14 cellular contexts compared by ENCODE assay signal in genomic region chr16:50584033-50584722, GRCh38. TPM values are rescaled to one million over a fixed set of nuclear protein-coding genes. Genes with fewer than 3 reads are reported as not detected.
DNase-seq lines count a peak whose midpoint lies in the region; ATAC-seq, FAIRE-seq and TF ChIP-seq lines count a peak whose summit lies in the region.
"Had no signal": no experiment of that assay in that cellular context is flagged by ENCODE, and none has a peak within 500 bp of the region (broad histone marks: within the 10 kb centered on the region; RNA-seq: fewer than 3 reads in every experiment).

No MANE protein-coding gene starts in this region.

- FAIRE-seq in GM12878 (lab: Jason Lieb, UNC): peak; percentile 68
- FAIRE-seq: G401.6 had no signal

- no peaks in the 10 kb centered on the region for H3K9me3 Mint-ChIP-seq in activated naive CD8-positive, alpha-beta T cell (ENCODE audit: low read depth)
- peaks cover 3% of the 10 kb centered on the region for H3K9me3 Mint-ChIP-seq in activated naive CD8-positive, alpha-beta T cell treated with anti-CD3 and anti-CD28 coated beads for 36 hours

- 0 out of 2 replicates have a peak overlapping the region, but pooled peaks have one; percentile 15 for H3K4me2 ChIP-seq in GM12878 (ENCODE audit: control insufficient read depth, insufficient read depth)

- TF ChIP-seq POLR2A in GM12878 (IDR thresholded peaks at IDR 0.05; ENCODE audit: low read depth, low read length): no peak
- no peak for TF ChIP-seq POLR2A in upper lobe of left lung (IDR thresholded peaks at IDR 0.05)

- RAD21 ChIA-PET in GM12878 (lab: Charles Lee; ENCODE audit: unreplicated experiment): interaction anchor here (1.0 kb wide), 1 partner anchor 37 kb away, joined by 4 read pairs; the partner anchor contains the start of gene NKD1

- H3K36me3 Mint-ChIP-seq in activated naive CD8-positive, alpha-beta T cell: peaks cover 8% of the 10 kb centered on the region
- peaks cover 3% of the 10 kb centered on the region for H3K36me3 Mint-ChIP-seq in activated naive CD8-positive, alpha-beta T cell treated with anti-CD3 and anti-CD28 coated beads for 36 hours

- H3K27ac ChIP-seq in GM12878 (ENCODE audit: control insufficient read depth, insufficient read depth) (no peak overlapping the region), upper lobe of left lung (peak overlapping the region; percentile 14 to 71 (median 52))
- H3K27ac ChIP-seq: SJCRH30 had no signal

- no peaks in the 10 kb centered on the region for H3K79me2 ChIP-seq in GM12878 (ENCODE audit: control insufficient read depth, insufficient read depth, low read length)

- H3K27me3 Mint-ChIP-seq in activated naive CD8-positive, alpha-beta T cell: no peaks in the 10 kb centered on the region
- H3K27me3 Mint-ChIP-seq in activated naive CD8-positive, alpha-beta T cell treated with anti-CD3 and anti-CD28 coated beads for 36 hours: no peaks in the 10 kb centered on the region

- H3K27ac Mint-ChIP-seq in activated naive CD8-positive, alpha-beta T cell: peak overlapping the region; percentile 16
- H3K27ac Mint-ChIP-seq in activated naive CD8-positive, alpha-beta T cell treated with anti-CD3 and anti-CD28 coated beads for 36 hours: no peak overlapping the region

- H3K27me3 ChIP-seq in GM12878 (replicated peaks in 1 of 2; ENCODE audit: control insufficient read depth in 2 of 2, insufficient read depth in 2 of 2, low read length in 1 of 2): no peaks in the 10 kb centered on the region
- no peaks in the 10 kb centered on the region for H3K27me3 ChIP-seq in upper lobe of left lung
- H3K27me3 ChIP-seq: adrenal gland, heart left ventricle, SJCRH30 had no signal

- in situ Hi-C loops in GM12878 (cut with MboI): no loop called here

- POLR2A ChIA-PET in GM12878 (lab: Charles Lee): no interaction called here

- ATAC-seq in HG02938 (IDR thresholded peaks at IDR 0.05; ENCODE audit: unreplicated experiment) (peak; percentile 69), GM12878 (peak; percentile 80), upper lobe of left lung (ENCODE audit: low FRiP score in 2 of 2) (no peak), HG02571 (IDR thresholded peaks at IDR 0.05; ENCODE audit: unreplicated experiment) (no peak)
- ATAC-seq: heart left ventricle had no signal

- no peak overlapping the region for H3K9ac ChIP-seq in GM12878 (ENCODE audit: control insufficient read depth, insufficient read depth, low read length)

- H3K36me3 ChIP-seq in GM12878 (ENCODE audit: control insufficient read depth in 2 of 2, insufficient read depth in 2 of 2, low read length in 1 of 2): no peaks in the 10 kb centered on the region
- no peaks in the 10 kb centered on the region for H3K36me3 ChIP-seq in upper lobe of left lung
- H3K36me3 ChIP-seq: adrenal gland, heart left ventricle, SJCRH30 had no signal

- intact Hi-C loops in GM12878 (cut with micrococcal nuclease; ENCODE audit: unreplicated experiment): no loop called here

- CTCF ChIA-PET in GM12878 (lab: Yijun Ruan, JAX): interaction anchor here (1.2 kb wide), 1 partner anchor 222 kb away, joined by 3 read pairs; no protein-coding TSS in a partner anchor

- H3K9me3 ChIP-seq in GM12878 (replicated peaks; ENCODE audit: control insufficient read depth, insufficient read depth, low read length) (no peaks in the 10 kb centered on the region; the same call in 2 of the 3 replicates), upper lobe of left lung (no peaks in the 10 kb centered on the region)
- H3K9me3 ChIP-seq: adrenal gland, heart left ventricle, SJCRH30 had no signal

- no peak for TF ChIP-seq CTCF in GM12878 (IDR thresholded peaks at IDR 0.05 in 2 of 3, conservative IDR thresholded peaks at IDR 0.05 in 1 of 3; ENCODE audit: control insufficient read depth in 2 of 3, extremely low read depth in 1 of 3, insufficient read depth in 1 of 3, low read depth in 3 of 3, low read length in 3 of 3)
- TF ChIP-seq CTCF in upper lobe of left lung (IDR thresholded peaks at IDR 0.05): no peak

- H3K4me1 ChIP-seq in GM12878 (ENCODE audit: control insufficient read depth, insufficient read depth, low read length): peaks cover 17% of the 10 kb centered on the region
- H3K4me1 ChIP-seq in upper lobe of left lung: peaks cover 0 to 25% (median 7%) of the 10 kb centered on the region in 4 donors
- H3K4me1 ChIP-seq: SJCRH30 had no signal

- H4K20me1 ChIP-seq in GM12878 (ENCODE audit: control insufficient read depth, insufficient read depth): no peaks in the 10 kb centered on the region

- DNase-seq in activated naive CD8-positive, alpha-beta T cell treated with anti-CD3 and anti-CD28 coated beads for 36 hours: no peak
- DNase-seq in GM12878 (ENCODE audit: low read depth, low spot score) (no peak), upper lobe of left lung (no peak), DMS114 treated with DMSO at 0.1 percent for 48 hours (lab: John Stamatoyannopoulos, UW; ENCODE audit: unreplicated experiment) (no peak), SKM-1 (lab: John Stamatoyannopoulos, UW; ENCODE audit: unreplicated experiment) (no peak)
- DNase-seq: adrenal gland, mesenchymal stem cell, NCI-H446 treated with DMSO at 0.1 percent for 48 hours, SJCRH30 had no signal

- TF ChIP-seq EP300 in GM12878 (IDR thresholded peaks at IDR 0.05; ENCODE audit: borderline replicate concordance in 1 of 2, control insufficient read depth in 1 of 2, low read depth in 2 of 2, low read length in 2 of 2) (no peak), upper lobe of left lung (IDR thresholded peaks at IDR 0.05) (no peak)

- 26% methylated on average over 6 of the region's 6 CpGs for WGBS in GM12878 (ENCODE audit: insufficient coverage, insufficient replicate concordance, low lambda C conversion rate, missing lambda C conversion rate)
- 60 to 63% methylated on average over 6 of the region's 6 CpGs for WGBS in upper lobe of left lung, 2 donors

- H3K4me1 Mint-ChIP-seq in activated naive CD8-positive, alpha-beta T cell (ENCODE audit: low read depth): peaks cover 21% of the 10 kb centered on the region
- H3K4me1 Mint-ChIP-seq in activated naive CD8-positive, alpha-beta T cell treated with anti-CD3 and anti-CD28 coated beads for 36 hours: peaks cover 15% of the 10 kb centered on the region

- no TSS peak for BruUV-seq in GM12878 (replicated peaks; lab: Mats Ljungman, UMichigan)

- H2AFZ ChIP-seq in GM12878 (ENCODE audit: control insufficient read depth, low read depth, low read length): no peak overlapping the region; the same call in 1 of the 2 replicates

- H3K4me3 Mint-ChIP-seq in activated naive CD8-positive, alpha-beta T cell: no peak overlapping the region
- H3K4me3 Mint-ChIP-seq in activated naive CD8-positive, alpha-beta T cell treated with anti-CD3 and anti-CD28 coated beads for 36 hours: no peak overlapping the region

- SMC1A ChIA-PET in GM12878 (lab: Charles Lee; ENCODE audit: uncharacterized antibody, unreplicated experiment): no interaction called here

- H3K4me3 ChIP-seq in GM12878: no peak overlapping the region
- no peak overlapping the region for H3K4me3 ChIP-seq in upper lobe of left lung
- H3K4me3 ChIP-seq: adrenal gland, heart left ventricle, SJCRH30 had no signal

- TF ChIP-seq RAD21 in GM12878 (IDR thresholded peaks at IDR 0.05; ENCODE audit: insufficient read depth, low read depth, low read length): no peak

TF ChIP-seq in GM12878, 131 proteins besides CTCF, POLR2A, EP300 and RAD21 (continues in another document):
- no peak for TF ChIP-seq CREM (IDR thresholded peaks at IDR 0.05; ENCODE audit: low read depth)
- TF ChIP-seq, protein P1, sequence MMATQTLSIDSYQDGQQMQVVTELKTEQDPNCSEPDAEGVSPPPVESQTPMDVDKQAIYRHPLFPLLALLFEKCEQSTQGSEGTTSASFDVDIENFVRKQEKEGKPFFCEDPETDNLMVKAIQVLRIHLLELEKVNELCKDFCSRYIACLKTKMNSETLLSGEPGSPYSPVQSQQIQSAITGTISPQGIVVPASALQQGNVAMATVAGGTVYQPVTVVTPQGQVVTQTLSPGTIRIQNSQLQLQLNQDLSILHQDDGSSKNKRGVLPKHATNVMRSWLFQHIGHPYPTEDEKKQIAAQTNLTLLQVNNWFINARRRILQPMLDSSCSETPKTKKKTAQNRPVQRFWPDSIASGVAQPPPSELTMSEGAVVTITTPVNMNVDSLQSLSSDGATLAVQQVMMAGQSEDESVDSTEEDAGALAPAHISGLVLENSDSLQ (IDR thresholded peaks at IDR 0.05): no peak
- TF ChIP-seq RAD51 (IDR thresholded peaks at IDR 0.05): peak; percentile 77
- TF ChIP-seq, protein P2, sequence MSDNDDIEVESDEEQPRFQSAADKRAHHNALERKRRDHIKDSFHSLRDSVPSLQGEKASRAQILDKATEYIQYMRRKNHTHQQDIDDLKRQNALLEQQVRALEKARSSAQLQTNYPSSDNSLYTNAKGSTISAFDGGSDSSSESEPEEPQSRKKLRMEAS (IDR thresholded peaks at IDR 0.05; ENCODE audit: low read depth, low read length): no peak
- no peak for TF ChIP-seq SIN3A (IDR thresholded peaks at IDR 0.05; ENCODE audit: low read depth, low read length)

RNA-seq across cellular contexts. Expression of gene NKD1, which starts 36.0 kb away (rescaled TPM):
- under 1 TPM; 0.86 to 0.87 TPM for total RNA-seq in activated naive CD8-positive, alpha-beta T cell treated with anti-CD3 and anti-CD28 coated beads for 36 hours
- total RNA-seq in GM12878 (2013; cell fraction: nucleolus; rRNA removed): 0.51 and 0.69 TPM in 2 replicates
- total RNA-seq in GM12878 (2014; rRNA removed) (under 0.01 and 0.05 TPM in 2 replicates), GM12878 (2014; rRNA removed; fragmentation: Illumina TruSeq; extraction: Trizol) (under 0.01 TPM in 2 replicates), GM12878 (2021) (0.43 and 0.49 TPM in 2 replicates), upper lobe of left lung (10 to 100 TPM in 5 of 6 donors, 1 to 10 TPM in 1; 9.9 to 59.7 (median 21.4) TPM)
- polyA plus RNA-seq in GM12878 (2011; ENCODE audit: low read depth): 0.04 TPM
- polyA plus RNA-seq in GM12878 (2011; rRNA removed) (0.01 and 0.07 TPM in 2 replicates), GM12878 (2014; fragmentation: Illumina TruSeq; extraction: Trizol) (0.01 and 0.02 TPM in 2 replicates), GM12878 (2014; fragmentation: Nextera tagmentation; extraction: Ambion mirVana) (under 1 TPM in 1 of 2 experiments, not detected in 1; under 0.01 TPM), GM12878 (2014; rRNA removed) (0.29 and 0.42 TPM in 2 replicates), GM12878 (2016; fragmentation: Nextera tagmentation; extraction: Ambion mirVana) (under 1 TPM in 1 of 2 experiments, not detected in 1; 0.15 TPM)
- polyA plus RNA-seq in GM12878 (2011; cell fraction: cytosol; rRNA removed): 0.01 and 0.13 TPM in 2 replicates
- 0.07 and 0.19 TPM in 2 replicates for polyA plus RNA-seq in GM12878 (2011; cell fraction: nucleus; rRNA removed)
- 0.06 and 0.07 TPM in 2 replicates for polyA plus RNA-seq in GM12878 (2012)
- polyA minus RNA-seq in GM12878 (2011; rRNA and poly(A)+ RNA removed): under 0.01 and 0.07 TPM in 2 replicates
- polyA minus RNA-seq in GM12878 (2011; cell fraction: cytosol; rRNA and poly(A)+ RNA removed): not detected in 2 replicates
- polyA minus RNA-seq in GM12878 (2011; cell fraction: nucleus; rRNA and poly(A)+ RNA removed): under 0.01 and 0.10 TPM in 2 replicates

Comparison
In these comparisons a context has a peak if more than half of its experiments do, and no peak if none do; other contexts are left out.
1. ATAC-seq: peak in HG02938 (single experiment) and GM12878 (single experiment); none in upper lobe of left lung (0 of 2) and HG02571 (single experiment).
2. RNA of gene NKD1, which starts 36.0 kb away (total RNA-seq): 9.9 to 59.7 TPM in upper lobe of left lung; 0.86 to 0.87 TPM in activated naive CD8-positive, alpha-beta T cell treated with anti-CD3 and anti-CD28 coated beads for 36 hours and under 0.01 to 0.69 TPM in GM12878; every median in the first group is over 4 times any median in the second.